29 cellular contexts compared by ENCODE assay signal in genomic region chr21:42887321-42887720, GRCh38. TPM values are rescaled to one million over a fixed set of nuclear protein-coding genes. Genes with fewer than 3 reads are reported as not detected.
"Had no signal": no experiment of that assay in that cellular context is flagged by ENCODE, and none has a peak within 500 bp of the region (broad histone marks: within the 10 kb centered on the region; RNA-seq: fewer than 3 reads in every experiment).

No MANE protein-coding gene starts in this region.

- H3K27ac Mint-ChIP-seq: endodermal cell; naive thymus-derived CD4-positive, alpha-beta T cell; nephron progenitor cell had no signal

- H3K9ac ChIP-seq: parathyroid adenoma had no signal

- H3K27ac ChIP-seq: coronary artery, heart left ventricle, parathyroid adenoma, prostate gland, right lobe of liver, stomach, thoracic aorta, transverse colon had no signal

- H3K4me3 ChIP-seq: coronary artery, heart left ventricle, prostate gland, right lobe of liver, stomach, thoracic aorta, transverse colon had no signal

- H3K9me3 Mint-ChIP-seq: endodermal cell; naive thymus-derived CD4-positive, alpha-beta T cell; nephron progenitor cell had no signal

- DNase-seq: effector CD4-positive, alpha-beta T cell; endodermal cell; foreskin melanocyte; heart left ventricle; hippocampal formation; kidney glomerular epithelial cell; naive thymus-derived CD4-positive, alpha-beta T cell; nephron progenitor cell; right lobe of liver; stimulated activated CD4-positive, alpha-beta T cell treated with anti-CD3 and anti-CD28 coated beads, Interleukin-15, amount 100 ng/mL, for 24 hours; stimulated activated CD4-positive, alpha-beta T cell treated with anti-CD3 and anti-CD28 coated beads, Interleukin-1b, Interleukin-23, amount 100 ng/mL, for 48 hours; stimulated activated CD4-positive, alpha-beta T cell treated with anti-CD3 and anti-CD28 coated beads, Interleukin-4, amount 100 ng/mL, for 4 hours; stimulated activated naive CD4-positive, alpha-beta T cell; stomach; substantia nigra; transverse colon had no signal

- H3K27me3 ChIP-seq: heart left ventricle, right lobe of liver, stomach, transverse colon had no signal

- H3K4me3 Mint-ChIP-seq: endodermal cell; naive thymus-derived CD4-positive, alpha-beta T cell; nephron progenitor cell had no signal

- H3K36me3 ChIP-seq: heart left ventricle, prostate gland, right lobe of liver, stomach, thoracic aorta, transverse colon had no signal

- H3K9me3 ChIP-seq: heart left ventricle, prostate gland, right lobe of liver, stomach, thoracic aorta, transverse colon had no signal

- H3K79me2 ChIP-seq: parathyroid adenoma had no signal

- ATAC-seq: left lobe of liver; naive thymus-derived CD4-positive, alpha-beta T cell; right lobe of liver had no signal

- H3K27me3 Mint-ChIP-seq: naive thymus-derived CD4-positive, alpha-beta T cell had no signal

- H3K4me1 ChIP-seq: parathyroid adenoma, prostate gland had no signal

- H2AFZ ChIP-seq: parathyroid adenoma had no signal

- FAIRE-seq: endothelial cell of umbilical vein, islet of Langerhans had no signal

- H3K36me3 Mint-ChIP-seq: naive thymus-derived CD4-positive, alpha-beta T cell had no signal

RNA-seq across cellular contexts. Expression of gene ERVH48-1, which starts 38.1 kb away (rescaled TPM):
- total RNA-seq: dermis microvascular lymphatic vessel endothelial cell, endothelial cell of umbilical vein, heart left ventricle, left lobe of liver, lung microvascular endothelial cell, mesenteric fat pad, omental fat pad, renal cortical epithelial cell, thoracic aorta, transverse colon, urinary bladder had no signal
- polyA plus RNA-seq: endothelial cell of umbilical vein, stomach, urinary bladder had no signal
